Comparison of ENCODE assay signal across 1 cellular context in the genomic region with DNA sequence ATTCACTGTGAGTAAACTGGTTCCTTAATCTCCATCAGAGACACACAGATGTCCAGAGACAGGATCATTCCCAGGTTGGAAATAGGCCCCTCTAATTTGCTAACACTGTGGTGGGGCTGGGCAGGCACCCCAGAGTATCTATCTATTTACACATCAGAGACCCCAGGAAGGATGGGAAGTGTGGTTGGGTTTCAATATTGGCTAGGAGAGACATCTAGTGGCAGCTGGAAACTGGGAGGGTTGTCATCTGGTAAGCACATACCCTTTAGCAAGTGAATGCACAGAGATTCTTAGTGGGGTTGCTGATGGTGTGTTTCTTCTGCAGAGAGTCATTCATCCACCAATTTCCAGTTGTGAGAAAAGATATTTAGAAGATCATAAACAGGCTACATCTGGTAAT.
TF ChIP-seq lines count a peak whose summit lies in the region.

No MANE protein-coding gene starts in this region.

TF ChIP-seq in GM12878, 131 proteins besides CTCF, POLR2A, EP300 and RAD21 (continued from another document):
- TF ChIP-seq, protein P1, sequence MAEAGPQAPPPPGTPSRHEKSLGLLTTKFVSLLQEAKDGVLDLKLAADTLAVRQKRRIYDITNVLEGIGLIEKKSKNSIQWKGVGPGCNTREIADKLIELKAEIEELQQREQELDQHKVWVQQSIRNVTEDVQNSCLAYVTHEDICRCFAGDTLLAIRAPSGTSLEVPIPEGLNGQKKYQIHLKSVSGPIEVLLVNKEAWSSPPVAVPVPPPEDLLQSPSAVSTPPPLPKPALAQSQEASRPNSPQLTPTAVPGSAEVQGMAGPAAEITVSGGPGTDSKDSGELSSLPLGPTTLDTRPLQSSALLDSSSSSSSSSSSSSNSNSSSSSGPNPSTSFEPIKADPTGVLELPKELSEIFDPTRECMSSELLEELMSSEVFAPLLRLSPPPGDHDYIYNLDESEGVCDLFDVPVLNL (IDR thresholded peaks at IDR 0.05; ENCODE audit: low read depth, low read length), result no peak
- TF ChIP-seq ZNF217 (IDR thresholded peaks at IDR 0.05), result no peak
- TF ChIP-seq SUPT20H (IDR thresholded peaks at IDR 0.05; ENCODE audit: borderline replicate concordance, control insufficient read depth, low read depth, low read length), result no peak
- TF ChIP-seq FOS (IDR thresholded peaks at IDR 0.05; ENCODE audit: borderline replicate concordance, extremely low read depth, insufficient read length), result no peak
- TF ChIP-seq NR2C2 (IDR thresholded peaks at IDR 0.05; ENCODE audit: borderline replicate concordance, control insufficient read depth, insufficient read length, low read depth), result no peak
